In genomic region chr16:88284101-88284500, GRCh38 we compare ENCODE assay signal across 22 cellular contexts.
"Had no signal": no experiment of that assay in that cellular context is flagged by ENCODE, and none has a peak within 500 bp of the region (broad histone marks: within the 10 kb centered on the region; RNA-seq: fewer than 3 reads in every experiment).

No MANE protein-coding gene starts in this region.

- H3K36me3 Mint-ChIP-seq: immature natural killer cell had no signal

- H3K9me3 ChIP-seq: colonic mucosa had no signal

- FAIRE-seq: endometrium, endothelial cell of umbilical vein, frontal cortex had no signal

- H3K4me1 ChIP-seq: colonic mucosa, foreskin keratinocyte, left lung, lower lobe of right lung had no signal

- H3K27ac ChIP-seq: colonic mucosa, esophagus muscularis mucosa, foreskin keratinocyte, gastroesophageal sphincter, heart left ventricle, hepatocyte, left lung, lower lobe of right lung had no signal

- H3K36me3 ChIP-seq: colonic mucosa, esophagus muscularis mucosa, gastroesophageal sphincter, heart left ventricle, left lung, lower lobe of right lung had no signal

- H3K4me3 Mint-ChIP-seq: dendritic cell treated with granulocyte-macrophage colony-stimulating factor and Interleukin-4, amounts not matched to agents 40 ng/mL and 50 ng/mL, for 4 days; effector memory CD8-positive, alpha-beta T cell; endodermal cell; immature natural killer cell; naive B cell had no signal

- H3K27ac Mint-ChIP-seq: dendritic cell treated with granulocyte-macrophage colony-stimulating factor and Interleukin-4, amounts not matched to agents 40 ng/mL and 50 ng/mL, for 4 days; effector memory CD8-positive, alpha-beta T cell; endodermal cell; immature natural killer cell; naive B cell had no signal

- H3K27me3 Mint-ChIP-seq: naive B cell had no signal

- H3K4me1 Mint-ChIP-seq: endodermal cell, immature natural killer cell, naive B cell had no signal

- ATAC-seq: effector memory CD8-positive, alpha-beta T cell; foreskin keratinocyte; gastroesophageal sphincter; heart left ventricle; left cardiac atrium; left lung had no signal

- DNase-seq: colonic mucosa; cortex of kidney; effector CD8-positive, alpha-beta T cell; effector memory CD8-positive, alpha-beta T cell; endodermal cell; foreskin keratinocyte; immature natural killer cell; islet precursor cell; left cardiac atrium; lower lobe of right lung; mesenchymal stem cell; midbrain; naive B cell had no signal

- H3K4me3 ChIP-seq: colonic mucosa, esophagus muscularis mucosa, gastroesophageal sphincter, heart left ventricle, hepatocyte, left lung, lower lobe of right lung had no signal

- H3K27me3 ChIP-seq: colonic mucosa, esophagus muscularis mucosa, foreskin keratinocyte, gastroesophageal sphincter, hepatocyte had no signal

- H3K9me3 Mint-ChIP-seq: dendritic cell treated with granulocyte-macrophage colony-stimulating factor and Interleukin-4, amounts not matched to agents 40 ng/mL and 50 ng/mL, for 4 days had no signal
